16 cellular contexts compared by ENCODE assay signal in genomic region chr20:10300582-10301108, GRCh38.
DNase-seq lines count a peak whose midpoint lies in the region; ATAC-seq and TF ChIP-seq lines count a peak whose summit lies in the region.
"Had no signal": no experiment of that assay in that cellular context is flagged by ENCODE, and none has a peak within 500 bp of the region (broad histone marks: within the 10 kb centered on the region; RNA-seq: fewer than 3 reads in every experiment).

No MANE protein-coding gene starts in this region.

- CTCF ChIA-PET in HEK293T (lab: Yijun Ruan, JAX): no interaction called here

- H3K4me3 ChIP-seq in HUES48 (ENCODE audit: low read depth, low read length) (peak overlapping the region; percentile 50), iPS-20b (ENCODE audit: low read length) (peak overlapping the region; percentile 50)
- H3K4me3 ChIP-seq: BLaER1 treated with 17β-estradiol and CSF1 and Interleukin-3, amounts not matched to agents 10 nM and 100 nM had no signal

- no peak overlapping the region for H3K9ac ChIP-seq in HUES48 (ENCODE audit: low read depth, low read length)
- H3K9ac ChIP-seq in iPS-20b (ENCODE audit: low read depth, low read length): peak overlapping the region; percentile 35; the same call in 1 of the 2 replicates
- H3K9ac ChIP-seq: BLaER1 treated with 17β-estradiol and CSF1 and Interleukin-3, amounts not matched to agents 10 nM and 100 nM had no signal

- H3K27ac ChIP-seq in HUES48 (ENCODE audit: low read depth, low read length): peak overlapping the region; percentile 68
- peak overlapping the region; percentile 5 for H3K27ac ChIP-seq in iPS-20b (ENCODE audit: low read length)
- H3K27ac ChIP-seq: BLaER1 treated with 17β-estradiol and CSF1 and Interleukin-3, amounts not matched to agents 10 nM and 100 nM had no signal

- H3K9me3 ChIP-seq in HUES48 (ENCODE audit: control insufficient read depth, insufficient read depth, low read length) (no peaks in the 10 kb centered on the region), iPS-20b (ENCODE audit: insufficient read depth, low read depth, low read length) (no peaks in the 10 kb centered on the region)

- DNase-seq in NCI-H1105 treated with DMSO at 0.1 percent for 48 hours (lab: John Stamatoyannopoulos, UW) (peak; percentile 13), NCI-H1105 (lab: John Stamatoyannopoulos, UW) (no peak), NOMO-1 treated with dmso at 0.1 percent for 144 hours (lab: John Stamatoyannopoulos, UW; ENCODE audit: unreplicated experiment) (peak; percentile 36), HEK293T (ENCODE audit: extremely low spot score) (no peak), SIG-M5 (lab: John Stamatoyannopoulos, UW) (no peak)
- DNase-seq: 8988T; AML-193; CD4-positive, CD25-positive, alpha-beta regulatory T cell; DMS53; GF-D8; H7; IMR-90 had no signal

- H3K27me3 ChIP-seq in HUES48 (ENCODE audit: control insufficient read depth, insufficient read depth, low read length) (peaks cover 8% of the 10 kb centered on the region; the same call in 1 of the 2 replicates), iPS-20b (ENCODE audit: insufficient read depth, low read length) (peaks cover 11% of the 10 kb centered on the region; the same call in 1 of the 2 replicates)
- H3K27me3 ChIP-seq: BLaER1 treated with 17β-estradiol and CSF1 and Interleukin-3, amounts not matched to agents 10 nM and 100 nM had no signal

- no peak for ATAC-seq in GM21390 (IDR thresholded peaks at IDR 0.05; ENCODE audit: unreplicated experiment)

- POLR2A ChIA-PET in HEK293T (lab: Yijun Ruan, JAX): no interaction called here

- H3K4me1 ChIP-seq in HUES48 (ENCODE audit: control insufficient read depth, insufficient read depth, low read length) (peaks cover 28% of the 10 kb centered on the region), iPS-20b (ENCODE audit: insufficient read depth, low read length) (peaks cover 26% of the 10 kb centered on the region)

- H3K36me3 ChIP-seq in HUES48 (ENCODE audit: control insufficient read depth, insufficient read depth, low read length): no peaks in the 10 kb centered on the region
- no peaks in the 10 kb centered on the region for H3K36me3 ChIP-seq in iPS-20b (ENCODE audit: insufficient read depth, low read depth, low read length)
- H3K36me3 ChIP-seq: BLaER1 treated with 17β-estradiol and CSF1 and Interleukin-3, amounts not matched to agents 10 nM and 100 nM had no signal

TF ChIP-seq in HEK293T, 16 proteins besides CTCF, POLR2A, EP300 and RAD21:
- TF ChIP-seq ARNT (IDR thresholded peaks at IDR 0.05) (no peak), FOXM1 (IDR thresholded peaks at IDR 0.05; ENCODE audit: borderline replicate concordance) (no peak), PKNOX1 (IDR thresholded peaks at IDR 0.05) (no peak), TARDBP (IDR thresholded peaks at IDR 0.05) (no peak), LEF1 (IDR thresholded peaks at IDR 0.05; ENCODE audit: borderline replicate concordance) (no peak), ZNF384 (IDR thresholded peaks at IDR 0.05) (no peak), SUZ12 (IDR thresholded peaks at IDR 0.05) (no peak), L3MBTL2 (conservative IDR thresholded peaks at IDR 0.05) (no peak), FOXK2 (IDR thresholded peaks at IDR 0.05) (no peak), BHLHE40 (IDR thresholded peaks at IDR 0.05; ENCODE audit: borderline replicate concordance) (no peak), NFRKB (IDR thresholded peaks at IDR 0.05) (no peak)

Comparison
In these comparisons a context has a peak if more than half of its experiments do, and no peak if none do; other contexts are left out.
1. DNase-seq: peak in NCI-H1105 treated with DMSO at 0.1 percent for 48 hours (single experiment) and NOMO-1 treated with dmso at 0.1 percent for 144 hours (single experiment); none in NCI-H1105 (single experiment), HEK293T (single experiment) and SIG-M5 (single experiment).